8 cellular contexts compared by ENCODE assay signal in the genomic region with DNA sequence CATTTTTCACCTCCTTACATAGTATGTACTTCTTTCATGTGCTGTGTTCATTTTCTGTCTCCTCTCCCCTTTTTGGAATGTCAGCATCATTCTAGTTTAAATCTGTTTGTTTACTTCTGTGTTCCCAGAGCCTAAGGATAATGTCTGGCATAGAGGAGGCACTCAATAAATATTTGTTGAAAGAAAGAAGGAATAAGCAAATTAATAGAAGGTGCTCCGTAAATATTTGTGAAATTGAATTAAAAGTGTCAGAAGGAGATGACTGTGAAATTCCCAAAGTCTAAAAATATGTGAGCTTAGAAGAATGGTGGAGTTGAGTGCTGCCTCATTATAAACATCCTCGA. TPM values are rescaled to one million over a fixed set of nuclear protein-coding genes. Genes with fewer than 3 reads are reported as not detected.
DNase-seq lines count a peak whose midpoint lies in the region; ATAC-seq and TF ChIP-seq lines count a peak whose summit lies in the region.

No MANE protein-coding gene starts in this region.

- no peak overlapping the region for H2BK5ac ChIP-seq in trophoblast cell (ENCODE audit: low read depth, low read length, poor library complexity)

- H3K27me3 ChIP-seq in CD4-positive, alpha-beta T cell (ENCODE audit: control insufficient read depth, insufficient read depth, low read length), result no peaks in the 10 kb centered on the region
- peaks cover 16% of the 10 kb centered on the region for H3K27me3 ChIP-seq in NT2/D1 (ENCODE audit: insufficient read depth, insufficient read length)
- H3K27me3 ChIP-seq in endocrine pancreas (ENCODE audit: control insufficient read depth, insufficient read depth, low read length), result no peaks in the 10 kb centered on the region
- no peaks in the 10 kb centered on the region for H3K27me3 ChIP-seq in trophoblast cell (ENCODE audit: insufficient read depth, low read length)

- no peak overlapping the region for H2AFZ ChIP-seq in trophoblast cell (ENCODE audit: insufficient read depth, low read length, poor library complexity)

- H3K79me1 ChIP-seq in trophoblast cell (ENCODE audit: low read length), result peaks cover 12% of the 10 kb centered on the region

- WGBS in trophoblast cell (ENCODE audit: extremely low coverage, insufficient coverage, insufficient read length), result no CpG with 5 or more reads among the region's 2 CpGs

- H3K4me3 ChIP-seq in NT2/D1 (ENCODE audit: insufficient read length, low read depth), result no peak overlapping the region
- peak overlapping the region; percentile 67 for H3K4me3 ChIP-seq in endocrine pancreas (ENCODE audit: control insufficient read depth, insufficient read depth, low read length)
- H3K4me3 ChIP-seq in trophoblast cell (ENCODE audit: low read depth, low read length), result no peak overlapping the region

- POLR2A ChIA-PET in CD4-positive, alpha-beta T cell (lab: Charles Lee), result interaction anchor here (0.8 to 16.3 kb wide), 32 partner anchors 9 to 1542 kb away, joined by 3 to 441 read pairs (median 6); a partner anchor contains a TSS

- H4K91ac ChIP-seq in trophoblast cell (ENCODE audit: low read depth, low read length), result no peak overlapping the region

- intact Hi-C loops in CD4-positive, alpha-beta T cell (cut with DNase I, micrococcal nuclease), result loop anchor here in 1 of 2 experiments (1.0 to 2.0 kb wide), 3 partner anchors 18 to 337 kb away; a partner anchor contains a TSS

- no peak for ATAC-seq in CD4-positive, alpha-beta T cell (ENCODE audit: poor library complexity)
- no peak for ATAC-seq in HG03097 (IDR thresholded peaks at IDR 0.05; ENCODE audit: low FRiP score, unreplicated experiment)

- H2AK5ac ChIP-seq in trophoblast cell (ENCODE audit: low read length), result no peak overlapping the region

- H3K18ac ChIP-seq in trophoblast cell (ENCODE audit: low read length), result no peak overlapping the region

- H2BK12ac ChIP-seq in trophoblast cell (ENCODE audit: low read length), result no peak overlapping the region

- H3K27ac Mint-ChIP-seq in CD4-positive, alpha-beta T cell, result peak overlapping the region; percentile 95

- no peak for DNase-seq in CD4-positive, alpha-beta T cell
- DNase-seq in NT2/D1 (ENCODE audit: low read depth, low spot score) (no peak), trophoblast cell (no peak), 8988T (no peak), iPS-NIHi7 (ENCODE audit: extremely low spot score) (no peak), NCI-H226 (no peak)

- no peaks in the 10 kb centered on the region for H3K27me3 Mint-ChIP-seq in CD4-positive, alpha-beta T cell

- H3K9ac ChIP-seq in NT2/D1 (ENCODE audit: insufficient read length, low read depth) (peak overlapping the region; percentile 51), endocrine pancreas (ENCODE audit: control insufficient read depth, insufficient read depth, low read length) (peak overlapping the region; percentile 8), trophoblast cell (ENCODE audit: low read length) (no peak overlapping the region)

- H3K36me3 ChIP-seq in NT2/D1 (ENCODE audit: insufficient read depth, insufficient read length, low read length) (peaks cover 2% of the 10 kb centered on the region), endocrine pancreas (ENCODE audit: control insufficient read depth, insufficient read depth, low read length) (no peaks in the 10 kb centered on the region), trophoblast cell (ENCODE audit: control insufficient read depth in 1 of 2, insufficient read depth in 2 of 2, low read length in 2 of 2) (no peaks in the 10 kb centered on the region)

- H3K27ac ChIP-seq in CD4-positive, alpha-beta T cell (ENCODE audit: low read depth, low read length), result peak overlapping the region; percentile 97
- no peak overlapping the region for H3K27ac ChIP-seq in trophoblast cell (ENCODE audit: low read depth, low read length)

- H3K4me1 Mint-ChIP-seq in CD4-positive, alpha-beta T cell (ENCODE audit: low read depth), result peaks cover 52% of the 10 kb centered on the region

- no peak overlapping the region for H4K12ac ChIP-seq in trophoblast cell (ENCODE audit: low read depth, low read length)

- no peak overlapping the region for H3K23ac ChIP-seq in trophoblast cell (ENCODE audit: low read length)

- no peaks in the 10 kb centered on the region for H3K9me3 Mint-ChIP-seq in CD4-positive, alpha-beta T cell

- CTCF ChIA-PET in CD4-positive, alpha-beta T cell (lab: Charles Lee), result interaction anchor here (0.7 to 1.7 kb wide), 13 partner anchors 8 to 357 kb away, joined by 3 to 20 read pairs (median 4); a partner anchor contains a TSS

- peaks cover 13% of the 10 kb centered on the region for H3K4me1 ChIP-seq in NT2/D1 (ENCODE audit: insufficient read depth, insufficient read length)
- H3K4me1 ChIP-seq in endocrine pancreas (ENCODE audit: control insufficient read depth, insufficient read depth, low read length), result no peaks in the 10 kb centered on the region
- H3K4me1 ChIP-seq in trophoblast cell (ENCODE audit: control insufficient read depth in 1 of 2, insufficient read depth in 2 of 2, low read length in 2 of 2), result peaks cover 2 to 3% of the 10 kb centered on the region in 2 experiments

- H3K4me3 Mint-ChIP-seq in CD4-positive, alpha-beta T cell, result peak overlapping the region; percentile 88

- H3K9me3 ChIP-seq in CD4-positive, alpha-beta T cell (ENCODE audit: control insufficient read depth, low read length), result no peaks in the 10 kb centered on the region
- H3K9me3 ChIP-seq in NT2/D1 (ENCODE audit: insufficient read depth, low read length) (no peaks in the 10 kb centered on the region), endocrine pancreas (ENCODE audit: control insufficient read depth, low read length) (no peaks in the 10 kb centered on the region), trophoblast cell (ENCODE audit: insufficient read depth, low read depth, low read length) (no peaks in the 10 kb centered on the region)

- H2BK120ac ChIP-seq in trophoblast cell (ENCODE audit: insufficient read depth, low read length, poor library complexity), result no peak overlapping the region

- no peak overlapping the region for H3K4ac ChIP-seq in trophoblast cell (ENCODE audit: low read depth, low read length)

- peaks cover 46% of the 10 kb centered on the region for H3K36me3 Mint-ChIP-seq in CD4-positive, alpha-beta T cell (ENCODE audit: low read depth)

- H3K14ac ChIP-seq in trophoblast cell (ENCODE audit: low read length), result no peak overlapping the region

- no peak overlapping the region for H4K8ac ChIP-seq in trophoblast cell (ENCODE audit: low read depth, low read length)

- peak overlapping the region; percentile 52 for H3K4me2 ChIP-seq in trophoblast cell (ENCODE audit: low read length)

- H3K79me2 ChIP-seq in trophoblast cell (ENCODE audit: control insufficient read depth, insufficient read depth, low read length, poor library complexity), result peaks cover 16% of the 10 kb centered on the region

- no peak for TF ChIP-seq CTCF in CD4-positive, alpha-beta T cell (IDR thresholded peaks at IDR 0.05)

RNA-seq across cellular contexts. Expression of a gene that starts 3.3 kb away (rescaled TPM):
- total RNA-seq in CD4-positive, alpha-beta T cell, result 100 to 1,000 TPM; 352 TPM
- polyA plus RNA-seq in trophoblast cell (2013), result 14.3 and 15.3 TPM in 2 replicates

RNA-seq across cellular contexts. Expression of a gene that starts 17.9 kb away (rescaled TPM):
- 1 to 10 TPM; 1.1 to 1.9 TPM for total RNA-seq in CD4-positive, alpha-beta T cell
- polyA plus RNA-seq in trophoblast cell (2013), result 3.1 and 3.5 TPM in 2 replicates
